In the genomic region with DNA sequence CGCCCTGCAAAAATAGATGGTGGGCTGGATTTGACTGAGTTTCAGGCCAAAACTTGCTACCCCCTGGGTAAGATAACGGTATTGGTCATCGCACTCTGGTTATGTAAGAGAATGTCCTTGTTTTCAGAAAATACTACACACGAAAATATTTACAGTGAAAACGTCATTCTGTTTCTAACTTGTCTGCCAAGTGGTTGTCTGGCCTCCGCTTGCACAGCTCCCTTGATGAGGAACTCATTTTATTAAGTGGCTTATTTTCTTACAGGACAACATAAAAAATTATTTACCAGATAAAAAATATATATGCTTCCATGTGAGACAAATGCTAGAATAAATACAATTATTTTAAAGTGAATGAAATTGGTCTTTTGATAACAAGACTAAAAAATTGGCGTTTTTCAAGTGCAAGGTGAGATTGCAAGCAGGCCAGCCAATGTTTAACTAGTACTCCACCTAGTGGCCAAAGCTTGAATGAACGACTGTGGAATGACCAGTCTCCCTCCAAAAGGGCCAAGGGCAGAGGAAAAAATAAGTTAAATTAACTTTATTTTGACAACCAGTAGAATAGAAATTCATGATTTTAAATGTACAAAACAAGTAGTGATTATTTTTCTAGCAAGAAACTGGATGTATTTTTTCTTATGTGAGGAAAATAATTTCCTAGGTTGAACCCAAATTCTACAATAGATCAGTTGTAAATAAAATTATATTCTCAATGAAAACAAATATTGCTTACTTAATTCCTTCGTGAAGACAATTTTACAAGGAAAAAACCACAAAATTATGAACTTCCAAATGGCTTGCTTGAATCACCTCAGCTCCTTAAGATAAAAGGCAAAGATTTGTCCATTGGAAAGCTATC, we compare ENCODE assay signal across 9 cellular contexts.
DNase-seq lines count a peak whose midpoint lies in the region; ATAC-seq and FAIRE-seq lines count a peak whose summit lies in the region.
"Had no signal": no experiment of that assay in that cellular context is flagged by ENCODE, and none has a peak within 500 bp of the region (broad histone marks: within the 10 kb centered on the region; RNA-seq: fewer than 3 reads in every experiment).

No MANE protein-coding gene starts in this region.

- no peak overlapping the region for H3K27ac Mint-ChIP-seq in activated T-helper 1 cell treated with anti-CD3 and anti-CD28 coated beads, Interleukin-12 subunit alpha, Interleukin-12 subunit beta, Interleukin-2, Interleukin-4 antibody, amounts not matched to agents 30 ng/mL and 10 ng/mL and 1 ng/mL, durations not matched to agents 14 hours and 24 hours and 36 hours
- H3K27ac Mint-ChIP-seq: stimulated activated naive CD8-positive, alpha-beta T cell treated with anti-CD3 and anti-CD28 coated beads, Interleukin-15, Interleukin-2, amounts not matched to agents 100 ng/mL and 50 ng/mL, for 24 hours had no signal

- intact Hi-C loops in activated T-helper 1 cell treated with anti-CD3 and anti-CD28 coated beads, Interleukin-12 subunit alpha, Interleukin-12 subunit beta, Interleukin-2, Interleukin-4 antibody, amounts not matched to agents 30 ng/mL and 10 ng/mL and 1 ng/mL, durations not matched to agents 14 hours and 24 hours and 36 hours (cut with micrococcal nuclease): loop anchor here (1.0 to 2.0 kb wide), 3 partner anchors 233 to 551 kb away; no protein-coding TSS in a partner anchor

- FAIRE-seq in islet of Langerhans (lab: Jason Lieb, UNC): peak; percentile 99

- no peak overlapping the region for H3K4me3 Mint-ChIP-seq in activated T-helper 1 cell treated with anti-CD3 and anti-CD28 coated beads, Interleukin-12 subunit alpha, Interleukin-12 subunit beta, Interleukin-2, Interleukin-4 antibody, amounts not matched to agents 30 ng/mL and 10 ng/mL and 1 ng/mL, durations not matched to agents 14 hours and 24 hours and 36 hours
- H3K4me3 Mint-ChIP-seq: stimulated activated naive CD8-positive, alpha-beta T cell treated with anti-CD3 and anti-CD28 coated beads, Interleukin-15, Interleukin-2, amounts not matched to agents 100 ng/mL and 50 ng/mL, for 24 hours had no signal

- H3K36me3 Mint-ChIP-seq in activated T-helper 1 cell treated with anti-CD3 and anti-CD28 coated beads, Interleukin-12 subunit alpha, Interleukin-12 subunit beta, Interleukin-2, Interleukin-4 antibody, amounts not matched to agents 30 ng/mL and 10 ng/mL and 1 ng/mL, durations not matched to agents 14 hours and 24 hours and 36 hours (ENCODE audit: low read depth): no peaks in the 10 kb centered on the region

- H3K4me1 ChIP-seq in SJSA1 (replicated peaks): no peaks in the 10 kb centered on the region

- H3K27me3 ChIP-seq in SJSA1 (replicated peaks): no peaks in the 10 kb centered on the region

- peak; percentile 55 for ATAC-seq in GM18907 (IDR thresholded peaks at IDR 0.05; ENCODE audit: unreplicated experiment)

- peak; percentile 87 for DNase-seq in COLO829 (ENCODE audit: low spot score)
- peak; percentile 46 for DNase-seq in HT1080 (ENCODE audit: low read depth)
- DNase-seq in SJSA1 (ENCODE audit: low read depth in 1 of 2, low spot score in 2 of 2): peak; percentile 20 to 52
- peak; percentile 20 to 55 for DNase-seq in T47D (ENCODE audit: low read depth in 1 of 2, low spot score in 1 of 2)
- peak; percentile 8 for DNase-seq in stimulated activated CD4-positive, alpha-beta T cell treated with anti-CD3 and anti-CD28 coated beads, Interleukin-4, amount 100 ng/mL, for 1 hour
- DNase-seq in activated T-helper 1 cell treated with anti-CD3 and anti-CD28 coated beads, Interleukin-12 subunit alpha, Interleukin-12 subunit beta, Interleukin-2, Interleukin-4 antibody, amounts not matched to agents 30 ng/mL and 10 ng/mL and 1 ng/mL, durations not matched to agents 14 hours and 24 hours and 36 hours (ENCODE audit: low spot score): no peak

- H3K9me3 Mint-ChIP-seq in activated T-helper 1 cell treated with anti-CD3 and anti-CD28 coated beads, Interleukin-12 subunit alpha, Interleukin-12 subunit beta, Interleukin-2, Interleukin-4 antibody, amounts not matched to agents 30 ng/mL and 10 ng/mL and 1 ng/mL, durations not matched to agents 14 hours and 24 hours and 36 hours: no peaks in the 10 kb centered on the region
- H3K9me3 Mint-ChIP-seq: stimulated activated naive CD8-positive, alpha-beta T cell treated with anti-CD3 and anti-CD28 coated beads, Interleukin-15, Interleukin-2, amounts not matched to agents 100 ng/mL and 50 ng/mL, for 24 hours had no signal

- H3K4me3 ChIP-seq in SJSA1: no peak overlapping the region

- in situ Hi-C loops in T47D (cut with HindIII; ENCODE audit: low pct_unique_long_range_greater_than_20kb, low sequenced_read_pairs): loop anchor here (25.0 kb wide), 1 partner anchor 235 kb away; no protein-coding TSS in a partner anchor

- no peaks in the 10 kb centered on the region for H3K36me3 ChIP-seq in SJSA1

- peaks cover 15% of the 10 kb centered on the region for H3K27me3 Mint-ChIP-seq in activated T-helper 1 cell treated with anti-CD3 and anti-CD28 coated beads, Interleukin-12 subunit alpha, Interleukin-12 subunit beta, Interleukin-2, Interleukin-4 antibody, amounts not matched to agents 30 ng/mL and 10 ng/mL and 1 ng/mL, durations not matched to agents 14 hours and 24 hours and 36 hours (ENCODE audit: insufficient read depth)
- H3K27me3 Mint-ChIP-seq: stimulated activated naive CD8-positive, alpha-beta T cell treated with anti-CD3 and anti-CD28 coated beads, Interleukin-15, Interleukin-2, amounts not matched to agents 100 ng/mL and 50 ng/mL, for 24 hours had no signal

- H3K4me1 Mint-ChIP-seq in activated T-helper 1 cell treated with anti-CD3 and anti-CD28 coated beads, Interleukin-12 subunit alpha, Interleukin-12 subunit beta, Interleukin-2, Interleukin-4 antibody, amounts not matched to agents 30 ng/mL and 10 ng/mL and 1 ng/mL, durations not matched to agents 14 hours and 24 hours and 36 hours (ENCODE audit: low read depth): no peaks in the 10 kb centered on the region

- no peaks in the 10 kb centered on the region for H3K9me3 ChIP-seq in SJSA1 (replicated peaks)

- H3K27ac ChIP-seq in SJSA1: no peak overlapping the region
